ENCODE assay signal across 8 cellular contexts in genomic region chr1:27772581-27772931, GRCh38. TPM values are rescaled to one million over a fixed set of nuclear protein-coding genes. Genes with fewer than 3 reads are reported as not detected.
A peak's percentile ranks its signal among the peaks of the same experiment; 100 is the strongest.
DNase-seq lines count a peak whose midpoint lies in the region; ATAC-seq and TF ChIP-seq lines count a peak whose summit lies in the region.

No MANE protein-coding gene starts in this region.

- H3K4me1 Mint-ChIP-seq in CD8-positive, alpha-beta T cell (ENCODE audit: low read depth) = peaks cover 33% of the 10 kb centered on the region

- no peak overlapping the region for H2AFZ ChIP-seq in PC-9

- CTCF ChIA-PET in CD8-positive, alpha-beta T cell (lab: Charles Lee) = interaction anchor here (0.8 to 1.2 kb wide), 2 partner anchors 14 to 103 kb away, joined by 3 to 5 read pairs; no protein-coding TSS in a partner anchor
- CTCF ChIA-PET in PC-9 (lab: Charles Lee) = interaction anchor here (0.7 to 2.4 kb wide), 5 partner anchors 13 to 103 kb away, joined by 3 to 8 read pairs (median 4); partner anchors contain the start of genes FAM76A, IFI6 and PPP1R8

- no peak for TF ChIP-seq CTCF in CD8-positive, alpha-beta T cell (IDR thresholded peaks at IDR 0.05)
- TF ChIP-seq CTCF in PC-9 (conservative IDR thresholded peaks at IDR 0.05) = no peak
- TF ChIP-seq CTCF in ovary (IDR thresholded peaks at IDR 0.05) = no peak

- H3K36me3 Mint-ChIP-seq in CD8-positive, alpha-beta T cell = peaks cover 10% of the 10 kb centered on the region

- H3K9me3 Mint-ChIP-seq in CD8-positive, alpha-beta T cell = no peaks in the 10 kb centered on the region

- peak overlapping the region; percentile 76 for H3K27ac ChIP-seq in CD8-positive, alpha-beta T cell (ENCODE audit: low read depth, low read length)
- H3K27ac ChIP-seq in PC-9 (no peak overlapping the region), epithelial cell of prostate (peak overlapping the region; percentile 81), ovary (peak overlapping the region in 1 of 2 donors; percentile 55)

- no peaks in the 10 kb centered on the region for H3K9me2 ChIP-seq in PC-9 (ENCODE audit: insufficient read depth)

- POLR2A ChIA-PET in CD8-positive, alpha-beta T cell (lab: Charles Lee) = interaction anchor here (0.6 to 1.7 kb wide), 12 partner anchors 9 to 1409 kb away, joined by 3 to 14 read pairs (median 4); partner anchors contain the start of genes FAM76A, IFI6, PPP1R8 and SRSF4
- POLR2A ChIA-PET in PC-9 (lab: Charles Lee; ENCODE audit: unreplicated experiment) = interaction anchor here (0.6 to 1.3 kb wide), 15 partner anchors 33 to 923 kb away, joined by 3 to 8 read pairs (median 5); partner anchors contain the start of genes FAM76A and PPP1R8

- peak overlapping the region; percentile 91 for H3K4me3 Mint-ChIP-seq in CD8-positive, alpha-beta T cell

- DNase-seq in CD8-positive, alpha-beta T cell = no peak
- DNase-seq in PC-9 (no peak), epithelial cell of prostate (ENCODE audit: low read depth, low spot score) (no peak), ovary (no peak), NCI-H1694 treated with DMSO at 0.1 percent for 48 hours (lab: John Stamatoyannopoulos, UW) (no peak), glomerular visceral epithelial cell (ENCODE audit: extremely low spot score) (no peak), DMS153 treated with DMSO at 0.1 percent for 48 hours (lab: John Stamatoyannopoulos, UW; ENCODE audit: unreplicated experiment) (no peak), NCI-H2081 (lab: John Stamatoyannopoulos, UW) (no peak)

- H3F3A ChIP-seq in PC-9 (ENCODE audit: insufficient read depth, low read depth) = peaks cover 5% of the 10 kb centered on the region; the same call in 1 of the 2 replicates

- peak overlapping the region; percentile 98 for H3K27ac Mint-ChIP-seq in CD8-positive, alpha-beta T cell

- ATAC-seq in CD8-positive, alpha-beta T cell = no peak

- no peak for TF ChIP-seq POLR2A in ovary (IDR thresholded peaks at IDR 0.05)

- H4K20me1 ChIP-seq in PC-9 (ENCODE audit: insufficient read depth) = no peaks in the 10 kb centered on the region; the same call in 1 of the 2 replicates

- intact Hi-C loops in CD8-positive, alpha-beta T cell (cut with DNase I, micrococcal nuclease) = loop anchor here (2.0 to 5.0 kb wide), 6 partner anchors 100 to 964 kb away; partner anchors contain the start of genes IFI6 (in 2 of the 2), EYA3 (in 1 of the 2), WDTC1 (in 1 of the 2) and YTHDF2 (in 1 of the 2)
- intact Hi-C loops in PC-9 (cut with micrococcal nuclease; ENCODE audit: unreplicated experiment) (no loop called here), ovary (cut with DNase I) (no loop called here)

- H3K4me1 ChIP-seq in CD8-positive, alpha-beta T cell (ENCODE audit: insufficient read depth, low read length) = peaks cover 16% of the 10 kb centered on the region
- H3K4me1 ChIP-seq in PC-9 (replicated peaks; ENCODE audit: insufficient read depth) (peaks cover 10% of the 10 kb centered on the region; the same call in 1 of the 2 replicates), ovary (ENCODE audit: insufficient read depth) (peaks cover 3% of the 10 kb centered on the region)

- 7 to 12% (median 11%) methylated on average over 8 of the region's 8 CpGs for WGBS in ovary, 3 donors

- peak overlapping the region; percentile 80 for H3K4me2 ChIP-seq in PC-9

- no peaks in the 10 kb centered on the region for H3K27me3 Mint-ChIP-seq in CD8-positive, alpha-beta T cell (ENCODE audit: low read depth)

- H3K27me3 ChIP-seq in CD8-positive, alpha-beta T cell (ENCODE audit: insufficient read depth, low read length) = no peaks in the 10 kb centered on the region
- H3K27me3 ChIP-seq in PC-9 (ENCODE audit: insufficient read depth, low read depth) (no peaks in the 10 kb centered on the region), ovary (no peaks in the 10 kb centered on the region)

- H3K36me3 ChIP-seq in CD8-positive, alpha-beta T cell (ENCODE audit: insufficient read depth, low read length) = no peaks in the 10 kb centered on the region
- no peaks in the 10 kb centered on the region for H3K36me3 ChIP-seq in PC-9 (ENCODE audit: low read depth)
- no peaks in the 10 kb centered on the region for H3K36me3 ChIP-seq in ovary

- BruUV-seq in PC-9 (replicated peaks; lab: Mats Ljungman, UMichigan) = no TSS peak

- peak overlapping the region; percentile 94 for H3K4me3 ChIP-seq in CD8-positive, alpha-beta T cell (ENCODE audit: low read depth, low read length)
- peak overlapping the region; percentile 58; the same call in 1 of the 2 replicates for H3K4me3 ChIP-seq in PC-9
- H3K4me3 ChIP-seq in ovary = peak overlapping the region; percentile 97

- no peaks in the 10 kb centered on the region for H3K9me3 ChIP-seq in CD8-positive, alpha-beta T cell (ENCODE audit: low read length)
- H3K9me3 ChIP-seq in PC-9 (ENCODE audit: insufficient read depth, low read depth) (no peaks in the 10 kb centered on the region), ovary (no peaks in the 10 kb centered on the region)

- peaks cover 17% of the 10 kb centered on the region for H3K79me2 ChIP-seq in PC-9 (ENCODE audit: low read depth)

- TF ChIP-seq EP300 in ovary (IDR thresholded peaks at IDR 0.05) = no peak

RNA-seq across cellular contexts. Expression of gene STX12, which starts 0.5 kb away (rescaled TPM):
- 10 to 100 TPM; 21.0 to 26.0 TPM for total RNA-seq in CD8-positive, alpha-beta T cell
- total RNA-seq in PC-9 (2021) (19.2 and 23.7 TPM in 2 replicates), ovary (10 to 100 TPM; 34.3 to 45.7 (median 41.2) TPM)
- 10 to 100 TPM; 23.9 to 74.8 TPM for polyA plus RNA-seq in ovary

RNA-seq across cellular contexts. Expression of gene FAM76A, which starts 46.8 kb away (rescaled TPM):
- 10 to 100 TPM; 29.5 to 31.7 TPM for total RNA-seq in CD8-positive, alpha-beta T cell
- total RNA-seq in PC-9 (2021) (9.4 and 9.9 TPM in 2 replicates), ovary (10 to 100 TPM in 5 of 7 donors, 1 to 10 TPM in 2; 9.2 to 20.3 (median 15.7) TPM)
- 1 to 10 TPM; 6.0 to 7.5 TPM for polyA plus RNA-seq in ovary

RNA-seq across cellular contexts. Expression of gene PPP1R8, which starts 58.0 kb away (rescaled TPM):
- 10 to 100 TPM; 24.9 to 25.3 TPM for total RNA-seq in CD8-positive, alpha-beta T cell
- total RNA-seq in PC-9 (2021) = 29.2 and 38.4 TPM in 2 replicates
- 10 to 100 TPM; 24.9 to 49.0 (median 37.9) TPM for total RNA-seq in ovary
- 10 to 100 TPM; 33.8 to 37.4 TPM for polyA plus RNA-seq in ovary

Comparison
In these comparisons a context has a peak if more than half of its experiments do, and no peak if none do; other contexts are left out.
1. intact Hi-C loops: an anchor here in CD8-positive, alpha-beta T cell (2.0 to 5.0 kb wide); none called in PC-9 and ovary.